28 cellular contexts compared by ENCODE assay signal in the genomic region with DNA sequence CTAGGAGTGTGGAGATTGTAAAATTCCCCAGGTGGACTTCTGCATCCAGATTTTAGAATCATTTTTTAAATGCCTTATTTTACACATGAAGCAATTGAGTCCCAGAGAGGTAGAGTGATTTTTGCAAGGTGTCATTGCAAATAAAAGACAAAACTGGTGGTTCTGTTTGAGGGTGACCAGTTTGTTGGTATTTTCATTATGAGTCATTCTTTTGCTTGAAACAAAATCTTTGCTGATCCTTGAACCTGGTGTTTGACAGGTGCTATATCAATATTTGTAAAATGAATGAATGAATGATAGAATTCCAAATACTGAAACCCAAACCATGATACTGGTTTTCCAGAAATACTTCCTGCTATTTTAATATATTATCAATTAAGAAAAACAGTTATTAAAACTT.
"Had no signal": no experiment of that assay in that cellular context is flagged by ENCODE, and none has a peak within 500 bp of the region (broad histone marks: within the 10 kb centered on the region; RNA-seq: fewer than 3 reads in every experiment).

No MANE protein-coding gene starts in this region.

- H3K36me3 ChIP-seq: neural progenitor cell, neutrophil, right atrium auricular region, right lobe of liver, thoracic aorta, tibial artery had no signal

- H3K27ac ChIP-seq: lower lobe of right lung, neural progenitor cell, neutrophil, right atrium auricular region, right lobe of liver, suprapubic skin, thoracic aorta, tibial artery, upper lobe of right lung had no signal

- H3K4me1 ChIP-seq: lower lobe of right lung, right atrium auricular region, right lobe of liver, suprapubic skin, tibial artery, upper lobe of right lung had no signal

- ATAC-seq: left cardiac atrium; left lobe of liver; lower lobe of right lung; natural killer cell; stimulated activated memory B cell treated with anti-CD40 and anti-IgM and Interleukin-4, amounts not matched to agents 10 μg/mL and 1 μg/mL and 100 μg/mL, for 72 hours; upper lobe of right lung had no signal

- H2AFZ ChIP-seq: neural progenitor cell had no signal

- H3K27me3 ChIP-seq: neural progenitor cell, neutrophil, right atrium auricular region, right lobe of liver, suprapubic skin, tibial artery, upper lobe of right lung had no signal

- H3K4me2 ChIP-seq: neural progenitor cell, smooth muscle cell had no signal

- H3K4me1 Mint-ChIP-seq: immature natural killer cell had no signal

- DNase-seq: hypothalamus; immature natural killer cell; left cardiac atrium; lower lobe of right lung; mammary epithelial cell; mesenchymal stem cell; naive B cell; natural killer cell; nephron progenitor cell; occipital lobe; right lobe of liver; stimulated activated CD4-positive, alpha-beta T cell treated with anti-CD3 and anti-CD28 coated beads, Interleukin-1b, Interleukin-23, amount 100 ng/mL, for 48 hours; stimulated activated CD4-positive, alpha-beta T cell treated with anti-CD3 and anti-CD28 coated beads, Interleukin-2, amount 100 ng/mL, for 48 hours; stimulated activated CD4-positive, alpha-beta T cell treated with anti-CD3 and anti-CD28 coated beads, Interleukin-4, amount 100 ng/mL, for 4 hours; stimulated activated CD8-positive, alpha-beta memory T cell treated with anti-CD3 and anti-CD28 coated beads, Interleukin-4, amount 100 ng/mL, for 48 hours; stimulated activated naive CD4-positive, alpha-beta T cell treated with Interleukin-2 at 50 U/mL for 16 hours; tibial artery; upper lobe of right lung had no signal

- H3K9me3 Mint-ChIP-seq: immature natural killer cell; natural killer cell; stimulated activated memory B cell treated with anti-CD40 and anti-IgM and Interleukin-4, amounts not matched to agents 10 μg/mL and 1 μg/mL and 100 μg/mL, for 72 hours had no signal

- H3K27me3 Mint-ChIP-seq: naive B cell; progenitor cell of endocrine pancreas; stimulated activated memory B cell treated with anti-CD40 and anti-IgM and Interleukin-4, amounts not matched to agents 10 μg/mL and 1 μg/mL and 100 μg/mL, for 72 hours had no signal

- H3K9me3 ChIP-seq: lower lobe of right lung, neutrophil, right atrium auricular region, right lobe of liver, suprapubic skin, thoracic aorta, tibial artery, upper lobe of right lung had no signal

- H3K9ac ChIP-seq: neural progenitor cell had no signal

- H3K27ac Mint-ChIP-seq: immature natural killer cell; natural killer cell; nephron progenitor cell; neural progenitor cell; progenitor cell of endocrine pancreas; stimulated activated memory B cell treated with anti-CD40 and anti-IgM and Interleukin-4, amounts not matched to agents 10 μg/mL and 1 μg/mL and 100 μg/mL, for 72 hours had no signal

- FAIRE-seq: urothelium cell line had no signal

- H3K4me3 ChIP-seq: lower lobe of right lung, neural progenitor cell, right atrium auricular region, right lobe of liver, smooth muscle cell, suprapubic skin, thoracic aorta, tibial artery, upper lobe of right lung had no signal

- H3K4me3 Mint-ChIP-seq: immature natural killer cell; naive B cell; natural killer cell; nephron progenitor cell; neural progenitor cell; stimulated activated memory B cell treated with anti-CD40 and anti-IgM and Interleukin-4, amounts not matched to agents 10 μg/mL and 1 μg/mL and 100 μg/mL, for 72 hours had no signal
